In the genomic region with DNA sequence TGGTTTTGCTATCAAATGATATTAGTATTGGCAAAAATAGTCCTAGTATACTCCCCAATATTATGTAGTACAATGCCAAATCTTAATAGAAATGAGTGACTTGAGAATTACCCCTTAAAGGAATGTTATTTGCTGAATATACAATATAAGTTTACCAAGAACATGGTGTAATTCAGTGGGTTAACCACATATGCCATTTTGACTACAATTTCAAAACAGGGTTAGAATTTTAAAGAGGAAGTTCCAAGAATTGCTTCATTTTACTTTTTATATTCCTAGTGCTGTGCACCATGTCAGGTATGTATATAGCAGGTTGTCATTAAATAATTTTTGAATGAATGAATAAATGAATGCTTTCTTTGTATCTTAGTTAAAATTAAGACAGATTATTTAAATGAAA, we compare ENCODE assay signal across 21 cellular contexts.
A peak's percentile ranks its signal among the peaks of the same experiment; 100 is the strongest.
DNase-seq lines count a peak whose midpoint lies in the region; ATAC-seq, FAIRE-seq and TF ChIP-seq lines count a peak whose summit lies in the region.
"Had no signal": no experiment of that assay in that cellular context is flagged by ENCODE, and none has a peak within 500 bp of the region (broad histone marks: within the 10 kb centered on the region; RNA-seq: fewer than 3 reads in every experiment).

No MANE protein-coding gene starts in this region.

- H3K9me3 ChIP-seq in SK-N-SH (no peaks in the 10 kb centered on the region), OCI-LY7 (ENCODE audit: low read length) (no peaks in the 10 kb centered on the region), uterus (no peaks in the 10 kb centered on the region)

- intact Hi-C loops in OCI-LY7 (cut with micrococcal nuclease; ENCODE audit: unreplicated experiment) (no loop called here), uterus (cut with DNase I; ENCODE audit: low total_unique reads) (no loop called here)

- CTCF ChIA-PET in SK-N-SH (lab: Yijun Ruan, JAX) = interaction anchor here (0.8 to 2.0 kb wide), 4 partner anchors 10 to 172 kb away, joined by 4 to 5 read pairs (median 4); no protein-coding TSS in a partner anchor
- CTCF ChIA-PET in OCI-LY7 (lab: Charles Lee; ENCODE audit: unreplicated experiment) = no interaction called here

- H3K4me1 ChIP-seq in SK-N-SH (ENCODE audit: control insufficient read depth in 1 of 2, insufficient read depth in 2 of 2, low read depth in 1 of 2, low read length in 1 of 2) (peaks cover 0 to 20% of the 10 kb centered on the region in 2 experiments; a peak in 2 of 4 replicates), OCI-LY7 (ENCODE audit: insufficient read depth, low read length, poor library complexity, severe bottlenecking) (no peaks in the 10 kb centered on the region), uterus (no peaks in the 10 kb centered on the region)
- H3K4me1 ChIP-seq: BLaER1 had no signal

- H3K27ac ChIP-seq in SK-N-SH (ENCODE audit: low read depth in 2 of 2, low read length in 1 of 2) (0 out of 4 replicates have a peak overlapping the region, but pooled peaks of 1 of the 2 experiments have one; percentile 5), OCI-LY7 (ENCODE audit: low read depth, low read length, poor library complexity, severe bottlenecking) (no peak overlapping the region), uterus (no peak overlapping the region)
- H3K27ac ChIP-seq: 22Rv1, BLaER1 had no signal

- TF ChIP-seq POLR2A in NB4 (IDR thresholded peaks at IDR 0.05; ENCODE audit: extremely low read depth, insufficient read length) = no peak
- no peak for TF ChIP-seq POLR2A in uterus (IDR thresholded peaks at IDR 0.05)
- no peak for TF ChIP-seq POLR2A in GM18505 (IDR thresholded peaks at IDR 0.05; ENCODE audit: borderline replicate concordance, extremely low read depth, insufficient read depth, insufficient read length)

- H3K4me3 ChIP-seq in SK-N-SH (ENCODE audit: low read depth in 2 of 2, low read length in 1 of 2) = no peak overlapping the region
- no peak overlapping the region for H3K4me3 ChIP-seq in NB4 (ENCODE audit: low read depth, low read length)
- H3K4me3 ChIP-seq in OCI-LY7 (ENCODE audit: low read depth, low read length, poor library complexity, severe bottlenecking) = no peak overlapping the region
- H3K4me3 ChIP-seq in uterus = no peak overlapping the region
- H3K4me3 ChIP-seq: BLaER1, GM12878 had no signal

- H3K4me2 ChIP-seq in SK-N-SH = 0 out of 2 replicates have a peak overlapping the region, but pooled peaks have one; percentile 18
- no peak overlapping the region for H3K4me2 ChIP-seq in OCI-LY7 (ENCODE audit: low read length)
- H3K4me2 ChIP-seq: BLaER1 had no signal

- peaks cover 100% of the 10 kb centered on the region for H3K79me2 ChIP-seq in SK-N-SH (ENCODE audit: insufficient read depth)
- no peaks in the 10 kb centered on the region for H3K79me2 ChIP-seq in OCI-LY7 (ENCODE audit: insufficient read depth, low read depth, low read length)

- TF ChIP-seq CTCF in SK-N-SH (IDR thresholded peaks at IDR 0.05) (no peak), NB4 (IDR thresholded peaks at IDR 0.05; ENCODE audit: low read depth, low read length) (no peak), OCI-LY7 (conservative IDR thresholded peaks at IDR 0.05; ENCODE audit: low read length) (no peak), uterus (IDR thresholded peaks at IDR 0.05) (no peak), D721Med (IDR thresholded peaks at IDR 0.05; ENCODE audit: insufficient read depth, missing control alignments) (no peak)

- ATAC-seq in SK-N-SH treated with all-trans-retinoic acid at 6 μM for 48 hours = no peak
- no peak for ATAC-seq in GM18505 (IDR thresholded peaks at IDR 0.05; ENCODE audit: unreplicated experiment)
- ATAC-seq: GM12878 had no signal

- H3F3A ChIP-seq in SK-N-SH (replicated peaks; ENCODE audit: insufficient read depth) = peaks cover 62% of the 10 kb centered on the region

- H3K36me3 ChIP-seq in SK-N-SH (replicated peaks in 1 of 2; ENCODE audit: control insufficient read depth in 1 of 2, insufficient read depth in 2 of 2, low read length in 1 of 2) = peaks cover 3 to 65% of the 10 kb centered on the region in 2 experiments
- H3K36me3 ChIP-seq in OCI-LY7 (ENCODE audit: insufficient read depth, low read length) = no peaks in the 10 kb centered on the region
- H3K36me3 ChIP-seq in uterus = no peaks in the 10 kb centered on the region
- H3K36me3 ChIP-seq: BLaER1 had no signal

- TF ChIP-seq RAD21 in SK-N-SH (IDR thresholded peaks at IDR 0.05; ENCODE audit: low read length) = no peak

- H2AFZ ChIP-seq in SK-N-SH (ENCODE audit: low read depth) (no peak overlapping the region), OCI-LY7 (ENCODE audit: low read length) (no peak overlapping the region)

- DNase-seq in SK-N-SH = no peak
- DNase-seq in NB4 (ENCODE audit: low read depth) = peak; percentile 78
- peak; percentile 85 for DNase-seq in SIG-M5 (lab: John Stamatoyannopoulos, UW)
- DNase-seq in OCI-LY7 (ENCODE audit: low spot score) = no peak
- DNase-seq in uterus = no peak
- no peak for DNase-seq in D721Med (ENCODE audit: insufficient read length, low spot score)
- DNase-seq: CD8-positive, alpha-beta memory T cell; DMS79 treated with DMSO at 0.1 percent for 48 hours; Karpas-422; NCI-H1048; NCI-H1436 treated with DMSO at 0.1 percent for 48 hours; NCI-H2029 treated with DMSO at 0.1 percent for 48 hours; NCI-H510A; NCI-H82 had no signal

- H3K9ac ChIP-seq in SK-N-SH = no peak overlapping the region
- H3K9ac ChIP-seq: BLaER1 had no signal

- peaks cover 96% of the 10 kb centered on the region for H4K20me1 ChIP-seq in SK-N-SH (ENCODE audit: insufficient read depth)
- H4K20me1 ChIP-seq in OCI-LY7 (ENCODE audit: insufficient read depth, low read length) = no peaks in the 10 kb centered on the region
- H4K20me1 ChIP-seq: BLaER1 had no signal

- H3K27me3 ChIP-seq in SK-N-SH (ENCODE audit: insufficient read depth) (no peaks in the 10 kb centered on the region), uterus (no peaks in the 10 kb centered on the region)
- H3K27me3 ChIP-seq: BLaER1 had no signal

- POLR2A ChIA-PET in SK-N-SH (lab: Yijun Ruan, JAX) = no interaction called here
- POLR2A ChIA-PET in OCI-LY7 (lab: Charles Lee) = no interaction called here

- TF ChIP-seq EP300 in SK-N-SH (IDR thresholded peaks at IDR 0.05; ENCODE audit: borderline replicate concordance in 1 of 2, low read depth in 1 of 2, low read length in 1 of 2) = no peak

- H3K9me2 ChIP-seq in SK-N-SH (no peaks in the 10 kb centered on the region), OCI-LY7 (ENCODE audit: insufficient read depth, low read length) (no peaks in the 10 kb centered on the region)

- no peak for FAIRE-seq in D721Med (lab: Jason Lieb, UNC)
- FAIRE-seq: GM12878, GM18507, H1 had no signal

- no TSS peak for BruUV-seq in OCI-LY7 (replicated peaks; lab: Mats Ljungman, UMichigan)

TF ChIP-seq in SK-N-SH, 30 proteins besides CTCF, POLR2A, EP300 and RAD21 (continues in another document):
- TF ChIP-seq JUND (IDR thresholded peaks at IDR 0.05) (no peak), FOXM1 (IDR thresholded peaks at IDR 0.05; ENCODE audit: low read depth) (no peak), MXI1 (IDR thresholded peaks at IDR 0.05; ENCODE audit: low read depth, low read length) (no peak), NFIC (IDR thresholded peaks at IDR 0.05; ENCODE audit: borderline replicate concordance) (no peak), TEAD4 (IDR thresholded peaks at IDR 0.05; ENCODE audit: borderline replicate concordance, insufficient read depth) (no peak), TAF1 (IDR thresholded peaks at IDR 0.05; ENCODE audit: borderline replicate concordance, low read depth, low read length) (no peak), CHD2 (IDR thresholded peaks at IDR 0.05; ENCODE audit: low read length, partially characterized antibody) (no peak)
- TF ChIP-seq, protein P1, sequence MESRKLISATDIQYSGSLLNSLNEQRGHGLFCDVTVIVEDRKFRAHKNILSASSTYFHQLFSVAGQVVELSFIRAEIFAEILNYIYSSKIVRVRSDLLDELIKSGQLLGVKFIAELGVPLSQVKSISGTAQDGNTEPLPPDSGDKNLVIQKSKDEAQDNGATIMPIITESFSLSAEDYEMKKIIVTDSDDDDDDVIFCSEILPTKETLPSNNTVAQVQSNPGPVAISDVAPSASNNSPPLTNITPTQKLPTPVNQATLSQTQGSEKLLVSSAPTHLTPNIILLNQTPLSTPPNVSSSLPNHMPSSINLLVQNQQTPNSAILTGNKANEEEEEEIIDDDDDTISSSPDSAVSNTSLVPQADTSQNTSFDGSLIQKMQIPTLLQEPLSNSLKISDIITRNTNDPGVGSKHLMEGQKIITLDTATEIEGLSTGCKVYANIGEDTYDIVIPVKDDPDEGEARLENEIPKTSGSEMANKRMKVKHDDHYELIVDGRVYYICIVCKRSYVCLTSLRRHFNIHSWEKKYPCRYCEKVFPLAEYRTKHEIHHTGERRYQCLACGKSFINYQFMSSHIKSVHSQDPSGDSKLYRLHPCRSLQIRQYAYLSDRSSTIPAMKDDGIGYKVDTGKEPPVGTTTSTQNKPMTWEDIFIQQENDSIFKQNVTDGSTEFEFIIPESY (IDR thresholded peaks at IDR 0.05; ENCODE audit: borderline replicate concordance, low read depth) = no peak

TF ChIP-seq in SK-N-SH treated with all-trans-retinoic acid at 6 μM for 48 hours, 23 proteins besides CTCF, POLR2A, EP300 and RAD21:
- no peak for TF ChIP-seq GLIS3 (CRISPR knock-in tag; IDR thresholded peaks at IDR 0.05)
- TF ChIP-seq ZNF70 (CRISPR knock-in tag; IDR thresholded peaks at IDR 0.05) = no peak
- no peak for TF ChIP-seq BACH2 (CRISPR knock-in tag; IDR thresholded peaks at IDR 0.05; ENCODE audit: borderline replicate concordance)

Comparison
In these comparisons a context has a peak if more than half of its experiments do, and no peak if none do; other contexts are left out.
1. DNase-seq: peak in NB4 (single experiment) and SIG-M5 (single experiment); none in SK-N-SH (single experiment), OCI-LY7 (single experiment), uterus (0 of 2) and D721Med (single experiment).